In the genomic region with DNA sequence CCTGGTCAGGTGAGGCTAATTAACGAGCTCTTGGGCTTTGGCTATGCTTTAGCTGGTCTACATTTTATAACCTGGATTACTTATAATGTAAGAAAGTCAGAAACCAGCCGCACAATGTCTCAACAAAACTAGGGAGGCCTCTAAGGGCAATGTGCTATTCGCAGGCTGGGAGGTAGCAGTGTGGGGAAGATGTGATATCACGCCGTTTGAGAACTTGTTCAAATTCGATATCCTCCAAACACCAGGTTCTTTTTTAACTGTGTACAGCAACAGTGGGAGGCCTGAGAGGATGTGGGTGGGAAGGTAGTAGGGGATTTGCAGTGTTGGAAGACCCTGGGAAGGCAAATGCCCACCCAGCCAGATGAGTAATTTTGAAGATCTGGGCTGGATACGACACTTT, we compare ENCODE assay signal across 40 cellular contexts.
"Had no signal": no experiment of that assay in that cellular context is flagged by ENCODE, and none has a peak within 500 bp of the region (broad histone marks: within the 10 kb centered on the region; RNA-seq: fewer than 3 reads in every experiment).

No MANE protein-coding gene starts in this region.

- H3K9me3 ChIP-seq: adrenal gland, ascending aorta, body of pancreas, breast epithelium had no signal

- H3K27me3 ChIP-seq: adrenal gland, ascending aorta, body of pancreas, brain microvascular endothelial cell, breast epithelium, cardiac muscle cell had no signal

- FAIRE-seq: astrocyte had no signal

- H3K4me3 Mint-ChIP-seq: activated naive CD4-positive, alpha-beta T cell treated with anti-CD3 and anti-CD28 coated beads for 36 hours; activated naive CD4-positive, alpha-beta T cell treated with anti-CD3 and anti-CD28 coated beads, Interleukin-2, amount 10 ng/mL, durations not matched to agents 7 days and 5 days; activated naive CD4-positive, alpha-beta T cell treated with anti-CD3 and anti-CD28 coated beads, Interleukin-2, amount 50 U/mL, for 24 hours; activated naive CD8-positive, alpha-beta T cell; activated naive CD8-positive, alpha-beta T cell treated with anti-CD3 and anti-CD28 coated beads for 36 hours; activated naive CD8-positive, alpha-beta T cell treated with anti-CD3 and anti-CD28 coated beads, Interleukin-2, amount 10 ng/mL, durations not matched to agents 7 days and 5 days; activated naive CD8-positive, alpha-beta T cell treated with anti-CD3 and anti-CD28 coated beads, Interleukin-2, amount 50 U/mL, for 24 hours; activated T-cell treated with anti-CD3 and anti-CD28 coated beads, Interleukin-2, amount 50 U/mL, for 24 hours; activated T-cell treated with anti-CD3 and anti-CD28 coated beads, Interleukin-2, amount 50 U/mL, for 4 hours; activated T-cell treated with anti-CD3 and anti-CD28 coated beads, Interleukin-2, amount 50 U/mL, for 72 hours; activated T-helper 1 cell treated with anti-CD3 and anti-CD28 coated beads, Interleukin-12 subunit alpha, Interleukin-12 subunit beta, Interleukin-2, Interleukin-4 antibody, amounts not matched to agents 30 ng/mL and 10 ng/mL and 1 ng/mL, durations not matched to agents 14 hours and 24 hours and 36 hours; activated T-helper 17 cell treated with anti-CD3 and anti-CD28 coated beads, Interleukin-2, amount 50 U/mL, for 72 hours; brain; central memory CD8-positive, alpha-beta T cell had no signal

- DNase-seq: activated effector memory CD4-positive, alpha-beta T cell treated with anti-CD3 and anti-CD28 coated beads, Interleukin-2, amount 50 U/mL, for 16 hours; activated effector memory CD4-positive, alpha-beta T cell treated with Interleukin-2 at 50 U/mL for 16 hours; activated gamma-delta T cell; activated gamma-delta T cell treated with Interleukin-2 at 50 U/mL for 16 hours; activated naive CD4-positive, alpha-beta T cell; activated naive CD4-positive, alpha-beta T cell treated with anti-CD3 and anti-CD28 coated beads for 36 hours; activated naive CD4-positive, alpha-beta T cell treated with anti-CD3 and anti-CD28 coated beads, Interleukin-2, amount 10 ng/mL, durations not matched to agents 7 days and 5 days; activated naive CD4-positive, alpha-beta T cell treated with anti-CD3 and anti-CD28 coated beads, Interleukin-2, amount 50 U/mL, for 16 hours; activated naive CD4-positive, alpha-beta T cell treated with Interleukin-2 at 50 U/mL for 16 hours; activated naive CD8-positive, alpha-beta T cell treated with anti-CD3 and anti-CD28 coated beads for 36 hours; activated naive CD8-positive, alpha-beta T cell treated with anti-CD3 and anti-CD28 coated beads, Interleukin-2, amount 10 ng/mL, durations not matched to agents 7 days and 5 days; activated naive CD8-positive, alpha-beta T cell treated with anti-CD3 and anti-CD28 coated beads, Interleukin-2, amount 50 U/mL, for 24 hours; activated T-cell treated with anti-CD3 and anti-CD28 coated beads for 4 hours; activated T-cell treated with anti-CD3 and anti-CD28 coated beads, Interleukin-2, amount 50 U/mL, for 1 hour; activated T-cell treated with anti-CD3 and anti-CD28 coated beads, Interleukin-2, amount 50 U/mL, for 24 hours; activated T-cell treated with anti-CD3 and anti-CD28 coated beads, Interleukin-2, amount 50 U/mL, for 4 hours; activated T-cell treated with anti-CD3 and anti-CD28 coated beads, Interleukin-2, amount 50 U/mL, for 48 hours; activated T-cell treated with anti-CD3 and anti-CD28 coated beads, Interleukin-2, amount 50 U/mL, for 72 hours; adrenal gland; amniotic stem cell; amygdala; anterior cingulate cortex; aorta; body of pancreas; brain microvascular endothelial cell; caudate nucleus; central memory CD4-positive, alpha-beta T cell; cerebellar nuclear complex had no signal

- H3K36me3 Mint-ChIP-seq: activated naive CD4-positive, alpha-beta T cell treated with anti-CD3 and anti-CD28 coated beads, Interleukin-2, amount 10 ng/mL, durations not matched to agents 7 days and 5 days; activated naive CD4-positive, alpha-beta T cell treated with anti-CD3 and anti-CD28 coated beads, Interleukin-2, amount 50 U/mL, for 72 hours had no signal

- H3K9me3 Mint-ChIP-seq: activated naive CD4-positive, alpha-beta T cell treated with anti-CD3 and anti-CD28 coated beads for 36 hours; activated naive CD4-positive, alpha-beta T cell treated with anti-CD3 and anti-CD28 coated beads, Interleukin-2, amount 10 ng/mL, durations not matched to agents 7 days and 5 days; activated naive CD4-positive, alpha-beta T cell treated with anti-CD3 and anti-CD28 coated beads, Interleukin-2, amount 50 U/mL, for 24 hours; activated naive CD4-positive, alpha-beta T cell treated with anti-CD3 and anti-CD28 coated beads, Interleukin-2, amount 50 U/mL, for 72 hours; activated naive CD8-positive, alpha-beta T cell treated with anti-CD3 and anti-CD28 coated beads for 36 hours; activated naive CD8-positive, alpha-beta T cell treated with anti-CD3 and anti-CD28 coated beads, Interleukin-2, amount 10 ng/mL, durations not matched to agents 7 days and 5 days; activated naive CD8-positive, alpha-beta T cell treated with anti-CD3 and anti-CD28 coated beads, Interleukin-2, amount 50 U/mL, for 24 hours; activated T-cell treated with anti-CD3 and anti-CD28 coated beads, Interleukin-2, amount 50 U/mL, for 24 hours; activated T-cell treated with anti-CD3 and anti-CD28 coated beads, Interleukin-2, amount 50 U/mL, for 4 hours; activated T-cell treated with anti-CD3 and anti-CD28 coated beads, Interleukin-2, amount 50 U/mL, for 72 hours; activated T-helper 1 cell treated with anti-CD3 and anti-CD28 coated beads, Interleukin-12 subunit alpha, Interleukin-12 subunit beta, Interleukin-2, Interleukin-4 antibody, amounts not matched to agents 30 ng/mL and 10 ng/mL and 1 ng/mL, durations not matched to agents 14 hours and 24 hours and 36 hours; activated T-helper 17 cell treated with anti-CD3 and anti-CD28 coated beads, Interleukin-2, amount 50 U/mL, for 72 hours; activated T-helper 2 cell treated with anti-CD3 and anti-CD28 coated beads, Interferon-gamma antibody, Interleukin-2, Interleukin-4, amounts not matched to agents 10 μg/mL and 5 μg/mL and 100 μg/mL, durations not matched to agents 14 hours and 24 hours and 36 hours; central memory CD8-positive, alpha-beta T cell had no signal

- H3K27ac ChIP-seq: adrenal gland, ascending aorta, body of pancreas, brain microvascular endothelial cell, breast epithelium, cardiac muscle cell had no signal

- H3K27ac Mint-ChIP-seq: activated naive CD4-positive, alpha-beta T cell treated with anti-CD3 and anti-CD28 coated beads for 36 hours; activated naive CD4-positive, alpha-beta T cell treated with anti-CD3 and anti-CD28 coated beads, Interleukin-2, amount 10 ng/mL, durations not matched to agents 7 days and 5 days; activated naive CD4-positive, alpha-beta T cell treated with anti-CD3 and anti-CD28 coated beads, Interleukin-2, amount 50 U/mL, for 24 hours; activated naive CD8-positive, alpha-beta T cell; activated naive CD8-positive, alpha-beta T cell treated with anti-CD3 and anti-CD28 coated beads for 36 hours; activated naive CD8-positive, alpha-beta T cell treated with anti-CD3 and anti-CD28 coated beads, Interleukin-2, amount 10 ng/mL, durations not matched to agents 7 days and 5 days; activated naive CD8-positive, alpha-beta T cell treated with anti-CD3 and anti-CD28 coated beads, Interleukin-2, amount 50 U/mL, for 24 hours; activated T-cell treated with anti-CD3 and anti-CD28 coated beads, Interleukin-2, amount 50 U/mL, for 24 hours; activated T-cell treated with anti-CD3 and anti-CD28 coated beads, Interleukin-2, amount 50 U/mL, for 72 hours; activated T-helper 1 cell treated with anti-CD3 and anti-CD28 coated beads, Interleukin-12 subunit alpha, Interleukin-12 subunit beta, Interleukin-2, Interleukin-4 antibody, amounts not matched to agents 30 ng/mL and 10 ng/mL and 1 ng/mL, durations not matched to agents 14 hours and 24 hours and 36 hours; activated T-helper 17 cell treated with anti-CD3 and anti-CD28 coated beads, Interleukin-2, amount 50 U/mL, for 72 hours; activated T-helper 2 cell treated with anti-CD3 and anti-CD28 coated beads, Interferon-gamma antibody, Interleukin-2, Interleukin-4, amounts not matched to agents 10 μg/mL and 5 μg/mL and 100 μg/mL, durations not matched to agents 14 hours and 24 hours and 36 hours; brain had no signal

- H3K4me3 ChIP-seq: adrenal gland, ascending aorta, body of pancreas, breast epithelium, cardiac muscle cell had no signal

- H3K36me3 ChIP-seq: adrenal gland, ascending aorta, brain microvascular endothelial cell, breast epithelium, cardiac muscle cell had no signal

- H3K4me1 Mint-ChIP-seq: activated naive CD4-positive, alpha-beta T cell treated with anti-CD3 and anti-CD28 coated beads, Interleukin-2, amount 10 ng/mL, durations not matched to agents 7 days and 5 days; activated naive CD8-positive, alpha-beta T cell treated with anti-CD3 and anti-CD28 coated beads, Interleukin-2, amount 10 ng/mL, durations not matched to agents 7 days and 5 days had no signal

- H3K27me3 Mint-ChIP-seq: activated naive CD4-positive, alpha-beta T cell treated with anti-CD3 and anti-CD28 coated beads, Interleukin-2, amount 50 U/mL, for 24 hours; activated naive CD8-positive, alpha-beta T cell; activated naive CD8-positive, alpha-beta T cell treated with anti-CD3 and anti-CD28 coated beads for 36 hours; activated naive CD8-positive, alpha-beta T cell treated with anti-CD3 and anti-CD28 coated beads, Interleukin-2, amount 10 ng/mL, durations not matched to agents 7 days and 5 days; activated naive CD8-positive, alpha-beta T cell treated with anti-CD3 and anti-CD28 coated beads, Interleukin-2, amount 50 U/mL, for 24 hours; activated T-cell treated with anti-CD3 and anti-CD28 coated beads, Interleukin-2, amount 50 U/mL, for 24 hours; activated T-helper 17 cell treated with anti-CD3 and anti-CD28 coated beads, Interleukin-2, amount 50 U/mL, for 72 hours; central memory CD8-positive, alpha-beta T cell had no signal

- ATAC-seq: activated naive CD4-positive, alpha-beta T cell treated with anti-CD3 and anti-CD28 coated beads, Interleukin-2, amount 50 U/mL, for 72 hours; activated naive CD8-positive, alpha-beta T cell treated with anti-CD3 and anti-CD28 coated beads, Interleukin-2, amount 50 U/mL, for 24 hours; activated T-cell treated with anti-CD3 and anti-CD28 coated beads, Interleukin-2, amount 50 U/mL, for 4 hours; activated T-cell treated with anti-CD3 and anti-CD28 coated beads, Interleukin-2, amount 50 U/mL, for 72 hours; activated T-helper 17 cell treated with anti-CD3 and anti-CD28 coated beads, Interleukin-2, amount 50 U/mL, for 72 hours; body of pancreas had no signal
